22 cellular contexts compared by ENCODE assay signal in the genomic region with DNA sequence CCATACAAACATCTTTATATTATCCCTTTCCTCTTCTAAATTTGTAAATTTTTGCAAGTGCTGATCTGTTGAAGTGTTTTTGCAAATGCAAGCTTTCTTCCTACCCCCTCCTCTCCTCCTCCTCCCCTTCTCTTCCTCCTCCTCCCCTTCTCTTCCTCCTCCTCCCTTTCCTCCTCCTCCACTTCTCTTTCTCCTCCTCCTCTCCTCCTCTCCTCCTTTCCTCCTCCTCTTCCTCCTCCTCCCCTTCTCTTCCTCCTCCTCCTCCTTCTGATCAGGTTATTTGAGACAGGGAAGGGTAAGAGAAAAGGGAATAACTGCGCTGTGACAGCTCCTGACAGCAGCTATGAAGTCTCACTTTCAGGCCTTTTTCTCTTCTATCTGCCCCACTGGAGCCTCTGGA. TPM values are rescaled to one million over a fixed set of nuclear protein-coding genes. Genes with fewer than 3 reads are reported as not detected.
DNase-seq lines count a peak whose midpoint lies in the region; ATAC-seq and TF ChIP-seq lines count a peak whose summit lies in the region.
"Had no signal": no experiment of that assay in that cellular context is flagged by ENCODE, and none has a peak within 500 bp of the region (broad histone marks: within the 10 kb centered on the region; RNA-seq: fewer than 3 reads in every experiment).

No MANE protein-coding gene starts in this region.

- H3K27ac Mint-ChIP-seq in activated CD4-positive, alpha-beta T cell treated with anti-CD3 and anti-CD28 coated beads, Interleukin-2, amount 10 ng/mL, durations not matched to agents 7 days and 5 days = peak overlapping the region; percentile 31
- H3K27ac Mint-ChIP-seq in activated CD4-positive, alpha-beta T cell treated with anti-CD3 and anti-CD28 coated beads, Interleukin-2, amount 10 ng/mL, durations not matched to agents 24 days and 14 days = no peak overlapping the region
- H3K27ac Mint-ChIP-seq in T-helper 17 cell = peak overlapping the region; percentile 3
- peak overlapping the region; percentile 3 for H3K27ac Mint-ChIP-seq in endothelial cell (ENCODE audit: unreplicated experiment)
- H3K27ac Mint-ChIP-seq in activated naive CD4-positive, alpha-beta T cell treated with anti-CD3 and anti-CD28 coated beads for 36 hours = no peak overlapping the region
- H3K27ac Mint-ChIP-seq: GM23338, H9 had no signal

- POLR2A ChIA-PET in activated CD4-positive, alpha-beta T cell treated with anti-CD3 and anti-CD28 coated beads, Interleukin-2, amount 10 ng/mL, durations not matched to agents 7 days and 5 days (lab: Charles Lee) = no interaction called here

- H3K27me3 Mint-ChIP-seq in activated CD4-positive, alpha-beta T cell treated with anti-CD3 and anti-CD28 coated beads, Interleukin-2, amount 10 ng/mL, durations not matched to agents 7 days and 5 days = no peaks in the 10 kb centered on the region
- no peaks in the 10 kb centered on the region for H3K27me3 Mint-ChIP-seq in activated CD4-positive, alpha-beta T cell treated with anti-CD3 and anti-CD28 coated beads, Interleukin-2, amount 10 ng/mL, durations not matched to agents 24 days and 14 days
- H3K27me3 Mint-ChIP-seq in T-helper 17 cell = no peaks in the 10 kb centered on the region
- H3K27me3 Mint-ChIP-seq in endothelial cell (ENCODE audit: unreplicated experiment) = peaks cover 3% of the 10 kb centered on the region
- no peaks in the 10 kb centered on the region for H3K27me3 Mint-ChIP-seq in activated naive CD4-positive, alpha-beta T cell treated with anti-CD3 and anti-CD28 coated beads for 36 hours (ENCODE audit: low read depth)
- H3K27me3 Mint-ChIP-seq: CD4-positive, alpha-beta memory T cell had no signal

- CTCF ChIA-PET in activated CD4-positive, alpha-beta T cell treated with anti-CD3 and anti-CD28 coated beads, Interleukin-2, amount 10 ng/mL, durations not matched to agents 7 days and 5 days (lab: Charles Lee) = no interaction called here
- CTCF ChIA-PET in activated naive CD4-positive, alpha-beta T cell treated with anti-CD3 and anti-CD28 coated beads for 36 hours (lab: Charles Lee) = no interaction called here

- no peak for TF ChIP-seq CTCF in endothelial cell (IDR thresholded peaks at IDR 0.05; ENCODE audit: unreplicated experiment)

- intact Hi-C loops in activated CD4-positive, alpha-beta T cell treated with anti-CD3 and anti-CD28 coated beads, Interleukin-2, amount 10 ng/mL, durations not matched to agents 24 days and 14 days (cut with micrococcal nuclease) = no loop called here
- intact Hi-C loops in activated naive CD4-positive, alpha-beta T cell treated with anti-CD3 and anti-CD28 coated beads for 36 hours (cut with micrococcal nuclease) = no loop called here

- DNase-seq in activated CD4-positive, alpha-beta T cell treated with anti-CD3 and anti-CD28 coated beads, Interleukin-2, amount 10 ng/mL, durations not matched to agents 7 days and 5 days = no peak
- DNase-seq in activated CD4-positive, alpha-beta T cell treated with anti-CD3 and anti-CD28 coated beads, Interleukin-2, amount 10 ng/mL, durations not matched to agents 24 days and 14 days = no peak
- DNase-seq in T-helper 17 cell (no peak), endothelial cell (ENCODE audit: low spot score) (no peak), NCI-H526 treated with DMSO at 0.1 percent for 48 hours (lab: John Stamatoyannopoulos, UW) (no peak)
- DNase-seq in activated naive CD4-positive, alpha-beta T cell treated with anti-CD3 and anti-CD28 coated beads for 36 hours = no peak
- DNase-seq in effector CD8-positive, alpha-beta T cell (lab: John Stamatoyannopoulos, UW) = no peak
- DNase-seq: 8988T; ACHN; AML-193; BE2C; Calu3; CD4-positive, alpha-beta memory T cell; COR-L47; DMS53; DMS79 treated with DMSO at 0.1 percent for 48 hours; GF-D8; H9 had no signal

- H3K9me3 Mint-ChIP-seq in activated CD4-positive, alpha-beta T cell treated with anti-CD3 and anti-CD28 coated beads, Interleukin-2, amount 10 ng/mL, durations not matched to agents 7 days and 5 days = peaks cover 2% of the 10 kb centered on the region
- no peaks in the 10 kb centered on the region for H3K9me3 Mint-ChIP-seq in activated CD4-positive, alpha-beta T cell treated with anti-CD3 and anti-CD28 coated beads, Interleukin-2, amount 10 ng/mL, durations not matched to agents 24 days and 14 days
- H3K9me3 Mint-ChIP-seq in endothelial cell (ENCODE audit: unreplicated experiment) = no peaks in the 10 kb centered on the region
- H3K9me3 Mint-ChIP-seq in activated naive CD4-positive, alpha-beta T cell treated with anti-CD3 and anti-CD28 coated beads for 36 hours = no peaks in the 10 kb centered on the region
- H3K9me3 Mint-ChIP-seq: GM23338, H9 had no signal

- no peak overlapping the region for H3K4me3 Mint-ChIP-seq in activated CD4-positive, alpha-beta T cell treated with anti-CD3 and anti-CD28 coated beads, Interleukin-2, amount 10 ng/mL, durations not matched to agents 7 days and 5 days
- no peak overlapping the region for H3K4me3 Mint-ChIP-seq in activated CD4-positive, alpha-beta T cell treated with anti-CD3 and anti-CD28 coated beads, Interleukin-2, amount 10 ng/mL, durations not matched to agents 24 days and 14 days
- H3K4me3 Mint-ChIP-seq in T-helper 17 cell (no peak overlapping the region), endothelial cell (ENCODE audit: unreplicated experiment) (no peak overlapping the region)
- no peak overlapping the region for H3K4me3 Mint-ChIP-seq in activated naive CD4-positive, alpha-beta T cell treated with anti-CD3 and anti-CD28 coated beads for 36 hours
- H3K4me3 Mint-ChIP-seq: CD4-positive, alpha-beta memory T cell; GM23338; H9 had no signal

- H3K36me3 Mint-ChIP-seq in activated CD4-positive, alpha-beta T cell treated with anti-CD3 and anti-CD28 coated beads, Interleukin-2, amount 10 ng/mL, durations not matched to agents 7 days and 5 days (ENCODE audit: low read depth) = peaks cover 19% of the 10 kb centered on the region
- H3K36me3 Mint-ChIP-seq in activated CD4-positive, alpha-beta T cell treated with anti-CD3 and anti-CD28 coated beads, Interleukin-2, amount 10 ng/mL, durations not matched to agents 24 days and 14 days (ENCODE audit: low read depth) = peaks cover 11% of the 10 kb centered on the region
- H3K36me3 Mint-ChIP-seq in T-helper 17 cell (ENCODE audit: low read depth) (peaks cover 4% of the 10 kb centered on the region), endothelial cell (ENCODE audit: low read depth, unreplicated experiment) (no peaks in the 10 kb centered on the region)
- peaks cover 2% of the 10 kb centered on the region for H3K36me3 Mint-ChIP-seq in activated naive CD4-positive, alpha-beta T cell treated with anti-CD3 and anti-CD28 coated beads for 36 hours (ENCODE audit: low read depth)

- no peaks in the 10 kb centered on the region for H3K9me3 ChIP-seq in T-helper 17 cell (ENCODE audit: control insufficient read depth, low read length, poor library complexity, severe bottlenecking)
- H3K9me3 ChIP-seq: A549, BE2C had no signal

- peaks cover 8% of the 10 kb centered on the region for H3K4me1 Mint-ChIP-seq in activated CD4-positive, alpha-beta T cell treated with anti-CD3 and anti-CD28 coated beads, Interleukin-2, amount 10 ng/mL, durations not matched to agents 7 days and 5 days
- peaks cover 5% of the 10 kb centered on the region for H3K4me1 Mint-ChIP-seq in activated CD4-positive, alpha-beta T cell treated with anti-CD3 and anti-CD28 coated beads, Interleukin-2, amount 10 ng/mL, durations not matched to agents 24 days and 14 days
- H3K4me1 Mint-ChIP-seq in T-helper 17 cell (peaks cover 12% of the 10 kb centered on the region), endothelial cell (ENCODE audit: unreplicated experiment) (no peaks in the 10 kb centered on the region)
- peaks cover 2% of the 10 kb centered on the region for H3K4me1 Mint-ChIP-seq in activated naive CD4-positive, alpha-beta T cell treated with anti-CD3 and anti-CD28 coated beads for 36 hours (ENCODE audit: low read depth)

- no peak for ATAC-seq in T-helper 17 cell
- ATAC-seq: A549, GM23338, HCT116 had no signal

RNA-seq across cellular contexts. Expression of gene TNFSF13B, which starts 8.9 kb away (rescaled TPM):
- 10 to 100 TPM; 11.7 to 12.7 TPM for total RNA-seq in activated CD4-positive, alpha-beta T cell treated with anti-CD3 and anti-CD28 coated beads, Interleukin-2, amount 10 ng/mL, durations not matched to agents 7 days and 5 days
- 2.7 TPM in 2 replicates for total RNA-seq in activated CD4-positive, alpha-beta T cell treated with anti-CD3 and anti-CD28 coated beads, Interleukin-2, amount 10 ng/mL, durations not matched to agents 24 days and 14 days
- total RNA-seq in T-helper 17 cell = 10 to 100 TPM in 1 of 2 donors, 1 to 10 TPM in 1; 9.7 to 10.3 TPM
- total RNA-seq in endothelial cell (ENCODE audit: unreplicated experiment) = 1.8 TPM
- total RNA-seq in activated naive CD4-positive, alpha-beta T cell treated with anti-CD3 and anti-CD28 coated beads for 36 hours = 1 to 10 TPM; 2.0 to 2.6 TPM
- total RNA-seq: G401 had no signal

Comparison
In these comparisons a context has a peak if more than half of its experiments do, and no peak if none do; other contexts are left out.
1. H3K27ac Mint-ChIP-seq: peak in activated CD4-positive, alpha-beta T cell treated with anti-CD3 and anti-CD28 coated beads, Interleukin-2, amount 10 ng/mL, durations not matched to agents 7 days and 5 days (single experiment), T-helper 17 cell (single experiment) and endothelial cell (single experiment); none in activated CD4-positive, alpha-beta T cell treated with anti-CD3 and anti-CD28 coated beads, Interleukin-2, amount 10 ng/mL, durations not matched to agents 24 days and 14 days (single experiment) and activated naive CD4-positive, alpha-beta T cell treated with anti-CD3 and anti-CD28 coated beads for 36 hours (single experiment).